In the genomic region with DNA sequence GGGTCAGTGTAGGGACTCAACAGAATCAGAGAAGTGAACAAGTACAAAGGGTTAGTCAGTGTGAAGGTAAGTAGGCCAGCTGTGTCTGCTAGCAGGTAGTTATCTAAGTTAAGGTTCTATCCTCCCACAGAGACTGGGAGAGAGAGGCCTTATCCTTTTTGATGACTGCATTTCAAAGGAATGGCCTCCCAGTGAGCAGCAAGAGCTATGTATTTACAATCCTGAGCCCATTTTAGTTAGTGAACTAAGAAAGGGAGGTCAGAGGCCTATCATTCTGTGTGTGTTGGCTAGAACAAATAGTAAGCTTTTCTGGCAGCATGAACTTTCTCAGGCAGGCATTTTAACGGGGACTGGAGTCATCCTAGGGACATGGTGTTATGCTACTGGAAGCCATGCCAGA, we compare ENCODE assay signal across 3 cellular contexts.
TF ChIP-seq lines count a peak whose summit lies in the region.

No MANE protein-coding gene starts in this region.

TF ChIP-seq in A549, 52 proteins besides CTCF, POLR2A, EP300 and RAD21 (continued from another document):
- TF ChIP-seq, protein P1, sequence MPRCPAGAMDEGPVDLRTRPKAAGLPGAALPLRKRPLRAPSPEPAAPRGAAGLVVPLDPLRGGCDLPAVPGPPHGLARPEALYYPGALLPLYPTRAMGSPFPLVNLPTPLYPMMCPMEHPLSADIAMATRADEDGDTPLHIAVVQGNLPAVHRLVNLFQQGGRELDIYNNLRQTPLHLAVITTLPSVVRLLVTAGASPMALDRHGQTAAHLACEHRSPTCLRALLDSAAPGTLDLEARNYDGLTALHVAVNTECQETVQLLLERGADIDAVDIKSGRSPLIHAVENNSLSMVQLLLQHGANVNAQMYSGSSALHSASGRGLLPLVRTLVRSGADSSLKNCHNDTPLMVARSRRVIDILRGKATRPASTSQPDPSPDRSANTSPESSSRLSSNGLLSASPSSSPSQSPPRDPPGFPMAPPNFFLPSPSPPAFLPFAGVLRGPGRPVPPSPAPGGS (IDR thresholded peaks at IDR 0.05), result no peak
- TF ChIP-seq ZC3H11A (IDR thresholded peaks at IDR 0.05) (no peak), EHF (CRISPR knock-in tag; IDR thresholded peaks at IDR 0.05) (no peak), FOSB (CRISPR knock-in tag; IDR thresholded peaks at IDR 0.05) (no peak), RNF2 (IDR thresholded peaks at IDR 0.05; ENCODE audit: borderline replicate concordance, low read depth) (no peak), EHMT2 (IDR thresholded peaks at IDR 0.05; ENCODE audit: low read depth) (no peak), JUNB (IDR thresholded peaks at IDR 0.05) (peak; percentile 30; the same call in 1 of the 2 replicates), JUN (IDR thresholded peaks at IDR 0.05) (peak in 1 of 2 experiments; percentile 35; a peak in 1 of 5 replicates), TP53 (CRISPR knock-in tag; IDR thresholded peaks at IDR 0.05) (no peak), FOSL2 (IDR thresholded peaks at IDR 0.05) (no peak), FOSL2 (CRISPR knock-in tag; IDR thresholded peaks at IDR 0.05) (peak; percentile 29; the same call in 1 of the 2 replicates), HEYL (CRISPR knock-in tag; IDR thresholded peaks at IDR 0.05) (no peak), KDM1A (IDR thresholded peaks at IDR 0.05; ENCODE audit: low read depth) (no peak)
- TF ChIP-seq, protein P2, sequence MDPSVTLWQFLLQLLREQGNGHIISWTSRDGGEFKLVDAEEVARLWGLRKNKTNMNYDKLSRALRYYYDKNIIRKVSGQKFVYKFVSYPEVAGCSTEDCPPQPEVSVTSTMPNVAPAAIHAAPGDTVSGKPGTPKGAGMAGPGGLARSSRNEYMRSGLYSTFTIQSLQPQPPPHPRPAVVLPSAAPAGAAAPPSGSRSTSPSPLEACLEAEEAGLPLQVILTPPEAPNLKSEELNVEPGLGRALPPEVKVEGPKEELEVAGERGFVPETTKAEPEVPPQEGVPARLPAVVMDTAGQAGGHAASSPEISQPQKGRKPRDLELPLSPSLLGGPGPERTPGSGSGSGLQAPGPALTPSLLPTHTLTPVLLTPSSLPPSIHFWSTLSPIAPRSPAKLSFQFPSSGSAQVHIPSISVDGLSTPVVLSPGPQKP (IDR thresholded peaks at IDR 0.05; ENCODE audit: low read depth, low read length), result no peak
- TF ChIP-seq, protein P3, sequence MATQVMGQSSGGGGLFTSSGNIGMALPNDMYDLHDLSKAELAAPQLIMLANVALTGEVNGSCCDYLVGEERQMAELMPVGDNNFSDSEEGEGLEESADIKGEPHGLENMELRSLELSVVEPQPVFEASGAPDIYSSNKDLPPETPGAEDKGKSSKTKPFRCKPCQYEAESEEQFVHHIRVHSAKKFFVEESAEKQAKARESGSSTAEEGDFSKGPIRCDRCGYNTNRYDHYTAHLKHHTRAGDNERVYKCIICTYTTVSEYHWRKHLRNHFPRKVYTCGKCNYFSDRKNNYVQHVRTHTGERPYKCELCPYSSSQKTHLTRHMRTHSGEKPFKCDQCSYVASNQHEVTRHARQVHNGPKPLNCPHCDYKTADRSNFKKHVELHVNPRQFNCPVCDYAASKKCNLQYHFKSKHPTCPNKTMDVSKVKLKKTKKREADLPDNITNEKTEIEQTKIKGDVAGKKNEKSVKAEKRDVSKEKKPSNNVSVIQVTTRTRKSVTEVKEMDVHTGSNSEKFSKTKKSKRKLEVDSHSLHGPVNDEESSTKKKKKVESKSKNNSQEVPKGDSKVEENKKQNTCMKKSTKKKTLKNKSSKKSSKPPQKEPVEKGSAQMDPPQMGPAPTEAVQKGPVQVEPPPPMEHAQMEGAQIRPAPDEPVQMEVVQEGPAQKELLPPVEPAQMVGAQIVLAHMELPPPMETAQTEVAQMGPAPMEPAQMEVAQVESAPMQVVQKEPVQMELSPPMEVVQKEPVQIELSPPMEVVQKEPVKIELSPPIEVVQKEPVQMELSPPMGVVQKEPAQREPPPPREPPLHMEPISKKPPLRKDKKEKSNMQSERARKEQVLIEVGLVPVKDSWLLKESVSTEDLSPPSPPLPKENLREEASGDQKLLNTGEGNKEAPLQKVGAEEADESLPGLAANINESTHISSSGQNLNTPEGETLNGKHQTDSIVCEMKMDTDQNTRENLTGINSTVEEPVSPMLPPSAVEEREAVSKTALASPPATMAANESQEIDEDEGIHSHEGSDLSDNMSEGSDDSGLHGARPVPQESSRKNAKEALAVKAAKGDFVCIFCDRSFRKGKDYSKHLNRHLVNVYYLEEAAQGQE (IDR thresholded peaks at IDR 0.05), result no peak
TF ChIP-seq in A549: peak in this region for 3.

TF ChIP-seq in HEK293T, 16 proteins besides CTCF, POLR2A, EP300 and RAD21 (continued from another document):
- TF ChIP-seq, protein P4, sequence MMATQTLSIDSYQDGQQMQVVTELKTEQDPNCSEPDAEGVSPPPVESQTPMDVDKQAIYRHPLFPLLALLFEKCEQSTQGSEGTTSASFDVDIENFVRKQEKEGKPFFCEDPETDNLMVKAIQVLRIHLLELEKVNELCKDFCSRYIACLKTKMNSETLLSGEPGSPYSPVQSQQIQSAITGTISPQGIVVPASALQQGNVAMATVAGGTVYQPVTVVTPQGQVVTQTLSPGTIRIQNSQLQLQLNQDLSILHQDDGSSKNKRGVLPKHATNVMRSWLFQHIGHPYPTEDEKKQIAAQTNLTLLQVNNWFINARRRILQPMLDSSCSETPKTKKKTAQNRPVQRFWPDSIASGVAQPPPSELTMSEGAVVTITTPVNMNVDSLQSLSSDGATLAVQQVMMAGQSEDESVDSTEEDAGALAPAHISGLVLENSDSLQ (IDR thresholded peaks at IDR 0.05), result no peak
- no peak for TF ChIP-seq TARDBP (IDR thresholded peaks at IDR 0.05)
- TF ChIP-seq SP1 (IDR thresholded peaks at IDR 0.05), result no peak
- TF ChIP-seq LEF1 (IDR thresholded peaks at IDR 0.05; ENCODE audit: borderline replicate concordance), result no peak

TF ChIP-seq in HepG2, 621 proteins besides CTCF, POLR2A, EP300 and RAD21 (continued from another document):
- TF ChIP-seq, protein P5, sequence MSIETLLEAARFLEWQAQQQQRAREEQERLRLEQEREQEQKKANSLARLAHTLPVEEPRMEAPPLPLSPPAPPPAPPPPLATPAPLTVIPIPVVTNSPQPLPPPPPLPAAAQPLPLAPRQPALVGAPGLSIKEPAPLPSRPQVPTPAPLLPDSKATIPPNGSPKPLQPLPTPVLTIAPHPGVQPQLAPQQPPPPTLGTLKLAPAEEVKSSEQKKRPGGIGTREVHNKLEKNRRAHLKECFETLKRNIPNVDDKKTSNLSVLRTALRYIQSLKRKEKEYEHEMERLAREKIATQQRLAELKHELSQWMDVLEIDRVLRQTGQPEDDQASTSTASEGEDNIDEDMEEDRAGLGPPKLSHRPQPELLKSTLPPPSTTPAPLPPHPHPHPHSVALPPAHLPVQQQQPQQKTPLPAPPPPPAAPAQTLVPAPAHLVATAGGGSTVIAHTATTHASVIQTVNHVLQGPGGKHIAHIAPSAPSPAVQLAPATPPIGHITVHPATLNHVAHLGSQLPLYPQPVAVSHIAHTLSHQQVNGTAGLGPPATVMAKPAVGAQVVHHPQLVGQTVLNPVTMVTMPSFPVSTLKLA (IDR thresholded peaks at IDR 0.05), result no peak
TF ChIP-seq in HepG2: peak in this region for 0.
